8 cellular contexts compared by ENCODE assay signal in genomic region chr1:241640149-241640866, GRCh38. TPM values are rescaled to one million over a fixed set of nuclear protein-coding genes. Genes with fewer than 3 reads are reported as not detected.
A peak's percentile ranks its signal among the peaks of the same experiment; 100 is the strongest.
DNase-seq lines count a peak whose midpoint lies in the region; ATAC-seq and TF ChIP-seq lines count a peak whose summit lies in the region.

CHML (minus strand) TSS chr1:241640369; CDS start chr1:241635766, 4,603 bp downstream.
OPN3 (minus strand) TSS chr1:241640369; CDS start chr1:241640254, 115 bp downstream.

- peak within 1 kb of the TSS; percentile 83 to 97 (median 91) for H3K27ac Mint-ChIP-seq in naive thymus-derived CD4-positive, alpha-beta T cell
- H3K27ac Mint-ChIP-seq in stimulated activated memory B cell treated with anti-CD40 and anti-IgM and Interleukin-4, amounts not matched to agents 10 μg/mL and 1 μg/mL and 100 μg/mL, for 72 hours: peak within 1 kb of the TSS; percentile 93

- ATAC-seq in GM21723 (IDR thresholded peaks at IDR 0.05; ENCODE audit: unreplicated experiment): peak; percentile 86
- peak; percentile 97 for ATAC-seq in naive thymus-derived CD4-positive, alpha-beta T cell
- ATAC-seq in stimulated activated memory B cell treated with anti-CD40 and anti-IgM and Interleukin-4, amounts not matched to agents 10 μg/mL and 1 μg/mL and 100 μg/mL, for 72 hours: peak; percentile 98

- DNase-seq in DMS53 treated with DMSO at 0.1 percent for 48 hours (lab: John Stamatoyannopoulos, UW; ENCODE audit: unreplicated experiment) (peak; percentile 73), KG1 (lab: John Stamatoyannopoulos, UW) (peak; percentile 59), Peyer's patch (peak; percentile 93 to 98 (median 98)), activated T-helper 1 cell treated with Interleukin-2 at 50 U/mL for 16 hours (ENCODE audit: low read depth) (peak; percentile 87), fibroblast of gingiva (ENCODE audit: low read depth) (peak; percentile 91)
- peak; percentile 79 to 98 (median 85) for DNase-seq in naive thymus-derived CD4-positive, alpha-beta T cell

- peak; percentile 55 to 93 for TF ChIP-seq POLR2A in Peyer's patch (IDR thresholded peaks at IDR 0.05)

- H3K9me3 Mint-ChIP-seq in naive thymus-derived CD4-positive, alpha-beta T cell: peaks cover 0 to 6% (median 2%) of the 10 kb centered on the region in 11 donors
- H3K9me3 Mint-ChIP-seq in stimulated activated memory B cell treated with anti-CD40 and anti-IgM and Interleukin-4, amounts not matched to agents 10 μg/mL and 1 μg/mL and 100 μg/mL, for 72 hours: peaks cover 8% of the 10 kb centered on the region

- H3K27me3 ChIP-seq in Peyer's patch: no peaks in the 10 kb centered on the region
- no peaks in the 10 kb centered on the region for H3K27me3 ChIP-seq in naive thymus-derived CD4-positive, alpha-beta T cell (ENCODE audit: control insufficient read depth in 2 of 2, insufficient read depth in 2 of 2, low read length in 2 of 2)

- H3K4me3 Mint-ChIP-seq in naive thymus-derived CD4-positive, alpha-beta T cell: peak within 1 kb of the TSS; percentile 79 to 92 (median 90)
- peak within 1 kb of the TSS; percentile 97 for H3K4me3 Mint-ChIP-seq in stimulated activated memory B cell treated with anti-CD40 and anti-IgM and Interleukin-4, amounts not matched to agents 10 μg/mL and 1 μg/mL and 100 μg/mL, for 72 hours

- no peaks in the 10 kb centered on the region for H3K36me3 ChIP-seq in Peyer's patch
- H3K36me3 ChIP-seq in naive thymus-derived CD4-positive, alpha-beta T cell (ENCODE audit: control insufficient read depth in 2 of 3, insufficient read depth in 3 of 3, low read length in 3 of 3): peaks cover 0 to 3% (median 0%) of the 10 kb centered on the region in 3 experiments

- H3K27ac ChIP-seq in Peyer's patch: peak within 1 kb of the TSS; percentile 81 to 90 (median 84)
- peak within 1 kb of the TSS; percentile 82 for H3K27ac ChIP-seq in naive thymus-derived CD4-positive, alpha-beta T cell (ENCODE audit: low read depth, low read length)

- POLR2A ChIA-PET in naive thymus-derived CD4-positive, alpha-beta T cell (lab: Charles Lee): interaction anchor here (0.6 to 1.8 kb wide), 10 partner anchors 8 to 1615 kb away, joined by 3 to 9 read pairs (median 4); partner anchors contain the start of genes CEP170 and FH

- H3K9me3 ChIP-seq in Peyer's patch: no peaks in the 10 kb centered on the region
- H3K9me3 ChIP-seq in naive thymus-derived CD4-positive, alpha-beta T cell (ENCODE audit: control insufficient read depth in 2 of 3, low read length in 3 of 3): no peaks in the 10 kb centered on the region

- H3K4me1 Mint-ChIP-seq in naive thymus-derived CD4-positive, alpha-beta T cell: peaks cover 25 to 47% (median 44%) of the 10 kb centered on the region in 7 donors
- H3K4me1 Mint-ChIP-seq in stimulated activated memory B cell treated with anti-CD40 and anti-IgM and Interleukin-4, amounts not matched to agents 10 μg/mL and 1 μg/mL and 100 μg/mL, for 72 hours: peaks cover 55% of the 10 kb centered on the region

- H3K27me3 Mint-ChIP-seq in naive thymus-derived CD4-positive, alpha-beta T cell: no peaks in the 10 kb centered on the region
- H3K27me3 Mint-ChIP-seq in stimulated activated memory B cell treated with anti-CD40 and anti-IgM and Interleukin-4, amounts not matched to agents 10 μg/mL and 1 μg/mL and 100 μg/mL, for 72 hours: no peaks in the 10 kb centered on the region

- peaks cover 0 to 11% (median 4%) of the 10 kb centered on the region in 4 donors for H3K4me1 ChIP-seq in Peyer's patch
- peaks cover 0 to 20% of the 10 kb centered on the region in 2 donors for H3K4me1 ChIP-seq in naive thymus-derived CD4-positive, alpha-beta T cell (ENCODE audit: control insufficient read depth in 2 of 2, insufficient read depth in 2 of 2, low read length in 2 of 2)

- H3K36me3 Mint-ChIP-seq in naive thymus-derived CD4-positive, alpha-beta T cell: peaks cover 3 to 22% (median 4%) of the 10 kb centered on the region in 5 donors
- peaks cover 19% of the 10 kb centered on the region for H3K36me3 Mint-ChIP-seq in stimulated activated memory B cell treated with anti-CD40 and anti-IgM and Interleukin-4, amounts not matched to agents 10 μg/mL and 1 μg/mL and 100 μg/mL, for 72 hours

- peak in 1 of 6 experiments; percentile 26 for TF ChIP-seq CTCF in Peyer's patch (IDR thresholded peaks at IDR 0.05)

- intact Hi-C loops in naive thymus-derived CD4-positive, alpha-beta T cell (cut with micrococcal nuclease): loop anchor here (1.0 to 10.0 kb wide), 11 partner anchors 12 to 1615 kb away; partner anchors contain the start of genes CEP170 (in 2 of the 2), FH (in 2 of the 2) and SDCCAG8 (in 1 of the 2)

- CTCF ChIA-PET in naive thymus-derived CD4-positive, alpha-beta T cell (lab: Charles Lee): no interaction called here

- H3K4me3 ChIP-seq in Peyer's patch: peak within 1 kb of the TSS; percentile 80 to 90 (median 88)
- peak within 1 kb of the TSS; percentile 84 for H3K4me3 ChIP-seq in naive thymus-derived CD4-positive, alpha-beta T cell (ENCODE audit: low read length)

RNA-seq across cellular contexts. Expression of gene CHML, which starts in this region (rescaled TPM):
- 10 to 100 TPM in 1 of 4 donors, 1 to 10 TPM in 3; 6.6 to 11.0 (median 9.1) TPM for total RNA-seq in Peyer's patch
- total RNA-seq in naive thymus-derived CD4-positive, alpha-beta T cell: 10 to 100 TPM; 11.4 to 18.3 (median 14.0) TPM
- polyA plus RNA-seq in naive thymus-derived CD4-positive, alpha-beta T cell: 1 to 10 TPM; 6.6 to 6.8 TPM

RNA-seq across cellular contexts. Expression of gene OPN3, which starts in this region (rescaled TPM):
- 10 to 100 TPM; 17.3 to 23.1 (median 20.9) TPM for total RNA-seq in Peyer's patch
- 10 to 100 TPM in 3 of 5 experiments, 1 to 10 TPM in 2; 3.6 to 11.5 (median 10.4) TPM for total RNA-seq in naive thymus-derived CD4-positive, alpha-beta T cell
- 10 to 100 TPM; 25.0 to 32.7 TPM for polyA plus RNA-seq in naive thymus-derived CD4-positive, alpha-beta T cell

Comparison
In these comparisons a context has a peak if more than half of its experiments do, and no peak if none do; other contexts are left out.
1. Peak in every context shown above with its lines: DNase-seq, ATAC-seq, H3K4me3 ChIP-seq and H3K27ac ChIP-seq.